Comparison of ENCODE assay signal across 8 cellular contexts in the genomic region with DNA sequence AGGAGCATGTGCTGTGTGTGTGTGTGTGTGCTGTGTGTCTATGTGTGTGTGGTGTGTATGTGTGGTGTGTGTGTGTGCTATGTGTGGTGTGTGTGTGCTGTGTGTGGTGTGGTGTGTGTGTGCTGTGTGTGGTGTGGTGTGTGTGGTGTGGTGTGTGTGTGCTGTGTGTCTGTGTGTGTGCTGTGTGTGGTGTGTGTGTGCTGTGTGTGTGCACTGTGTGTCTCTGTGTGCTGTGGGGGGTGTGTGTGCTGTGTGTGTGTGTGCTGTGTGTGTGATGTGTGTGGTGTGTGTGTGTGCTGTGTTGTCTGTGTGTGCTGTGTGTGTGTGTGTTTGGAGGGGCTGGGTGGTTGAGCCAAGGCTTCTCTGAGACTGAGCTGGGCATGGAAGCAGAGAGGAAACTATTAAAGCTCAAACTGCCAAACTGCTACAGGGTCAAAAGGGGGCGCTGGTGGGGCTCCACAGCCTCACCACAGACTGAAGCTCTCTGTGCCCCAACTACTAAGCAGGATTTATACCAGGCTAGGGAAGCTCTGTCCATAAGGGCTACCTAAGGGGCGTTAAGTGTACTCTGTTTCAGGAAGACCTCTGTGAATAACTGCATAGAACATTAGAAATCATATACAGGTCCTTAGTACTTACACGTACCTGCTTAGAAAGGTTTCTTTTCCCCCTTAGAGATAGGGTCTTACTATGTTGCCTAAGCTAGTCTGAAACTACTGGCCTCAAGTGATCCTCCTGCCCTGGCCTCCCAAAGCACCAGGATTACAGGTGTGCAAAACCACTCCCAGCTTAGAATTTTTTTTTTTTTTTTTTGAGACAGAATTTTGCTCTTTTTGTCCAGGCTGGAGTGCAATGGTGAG. TPM values are rescaled to one million over a fixed set of nuclear protein-coding genes. Genes with fewer than 3 reads are reported as not detected.
DNase-seq lines count a peak whose midpoint lies in the region; ATAC-seq and TF ChIP-seq lines count a peak whose summit lies in the region.

No MANE protein-coding gene starts in this region.

- peaks cover 5% of the 10 kb centered on the region for H3K4me1 Mint-ChIP-seq in T-helper 17 cell

- no peaks in the 10 kb centered on the region for H3F3A ChIP-seq in DOHH2 (ENCODE audit: control insufficient read depth, insufficient read depth)

- H3K4me1 ChIP-seq in DOHH2 (ENCODE audit: control insufficient read depth, low read length) (peaks cover 6% of the 10 kb centered on the region), adipocyte (ENCODE audit: control insufficient read depth, insufficient read depth, low read length) (no peaks in the 10 kb centered on the region)

- no peak overlapping the region for H3K27ac ChIP-seq in DOHH2 (ENCODE audit: low read depth, low read length)

- H3K9me3 ChIP-seq in DOHH2 (ENCODE audit: control insufficient read depth, insufficient read depth, low read length) (no peaks in the 10 kb centered on the region), T-helper 17 cell (ENCODE audit: control insufficient read depth, low read length, poor library complexity, severe bottlenecking) (no peaks in the 10 kb centered on the region), adipocyte (ENCODE audit: control insufficient read depth, low read length) (no peaks in the 10 kb centered on the region)

- H3K4me3 ChIP-seq in DOHH2 (ENCODE audit: low read length) (no peak overlapping the region), adipocyte (ENCODE audit: low read length) (no peak overlapping the region)

- H3K4me2 ChIP-seq in DOHH2 (ENCODE audit: low read length) = no peak overlapping the region

- peak overlapping the region; percentile 45 for H3K27ac Mint-ChIP-seq in T-helper 17 cell

- H3K9me2 ChIP-seq in DOHH2 (replicated peaks; ENCODE audit: control insufficient read depth, low read length) = no peaks in the 10 kb centered on the region

- H3K36me3 Mint-ChIP-seq in T-helper 17 cell (ENCODE audit: low read depth) = peaks cover 8% of the 10 kb centered on the region

- peak; percentile 86 for TF ChIP-seq CTCF in DOHH2 (IDR thresholded peaks at IDR 0.05; ENCODE audit: low read depth, low read length, poor library complexity, severe bottlenecking)

- H3K27me3 Mint-ChIP-seq in T-helper 17 cell = no peaks in the 10 kb centered on the region

- H3K9ac ChIP-seq in adipocyte (ENCODE audit: low read length) = no peak overlapping the region

- DNase-seq in Kasumi-1 (lab: John Stamatoyannopoulos, UW) (peak; percentile 82 to 91), T-helper 17 cell (peak; percentile 32 to 42 (median 34)), adipocyte (ENCODE audit: low read depth) (peak; percentile 62), iPS DF 4.7 (ENCODE audit: extremely low read depth, low spot score) (peak; percentile 49)
- DNase-seq in stimulated activated CD4-positive, alpha-beta T cell treated with anti-CD3 and anti-CD28 coated beads, Interleukin-1b, Interleukin-23, amount 100 ng/mL, for 48 hours = peak; percentile 47

- ATAC-seq in T-helper 17 cell (peak; percentile 94), HG02588 (IDR thresholded peaks at IDR 0.05; ENCODE audit: unreplicated experiment) (no peak), HG03469 (IDR thresholded peaks at IDR 0.05; ENCODE audit: unreplicated experiment) (no peak)

- no peaks in the 10 kb centered on the region for H4K20me1 ChIP-seq in DOHH2 (ENCODE audit: control insufficient read depth, insufficient read depth, low read depth, low read length)

- peak overlapping the region; percentile 53 for H3K4me3 Mint-ChIP-seq in T-helper 17 cell

- H3K27me3 ChIP-seq in DOHH2 (ENCODE audit: control insufficient read depth, low read length) = no peaks in the 10 kb centered on the region
- no peaks in the 10 kb centered on the region for H3K27me3 ChIP-seq in adipocyte (replicated peaks; ENCODE audit: control insufficient read depth, insufficient read depth, low read length)

- H3K79me2 ChIP-seq in DOHH2 (ENCODE audit: control insufficient read depth, low read length) = no peaks in the 10 kb centered on the region

- H3K36me3 ChIP-seq in DOHH2 (ENCODE audit: control insufficient read depth, low read length) = peaks cover 35% of the 10 kb centered on the region
- H3K36me3 ChIP-seq in adipocyte (ENCODE audit: control insufficient read depth, insufficient read depth, low read length, severe bottlenecking) = peaks cover 47% of the 10 kb centered on the region

RNA-seq across cellular contexts. Expression of gene GHDC, which starts 27.8 kb away (rescaled TPM):
- total RNA-seq in T-helper 17 cell = 10 to 100 TPM; 12.4 to 13.5 TPM

RNA-seq across cellular contexts. Expression of gene HCRT, which starts 36.9 kb away (rescaled TPM):
- total RNA-seq in T-helper 17 cell = not detected

RNA-seq across cellular contexts. Expression of gene KCNH4, which starts 41.2 kb away (rescaled TPM):
- total RNA-seq in T-helper 17 cell = under 1 TPM; 0.45 to 0.94 TPM

RNA-seq across cellular contexts. Expression of gene STAT5B, which starts 54.1 kb away (rescaled TPM):
- 100 to 1,000 TPM; 202 to 225 TPM for total RNA-seq in T-helper 17 cell

Comparison
In these comparisons a context has a peak if more than half of its experiments do, and no peak if none do; other contexts are left out.
1. DNase-seq: peak in every context shown above with its lines; median percentile 86 in Kasumi-1; 62 in adipocyte; 49 in iPS DF 4.7; 47 in stimulated activated CD4-positive, alpha-beta T cell treated with anti-CD3 and anti-CD28 coated beads, Interleukin-1b, Interleukin-23, amount 100 ng/mL, for 48 hours; 34 in T-helper 17 cell.